40 cellular contexts compared by ENCODE assay signal in genomic region chr11:72173291-72173690, GRCh38. TPM values are rescaled to one million over a fixed set of nuclear protein-coding genes. Genes with fewer than 3 reads are reported as not detected.
"Had no signal": no experiment of that assay in that cellular context is flagged by ENCODE, and none has a peak within 500 bp of the region (broad histone marks: within the 10 kb centered on the region; RNA-seq: fewer than 3 reads in every experiment).

No MANE protein-coding gene starts in this region.

- H3K4me1 Mint-ChIP-seq: activated B cell treated with CpG ODN at 0.5 μM for 24 hours had no signal

- H3K27me3 ChIP-seq: brain microvascular endothelial cell, esophagus muscularis mucosa, foreskin keratinocyte, gastrocnemius medialis, hepatocyte had no signal

- H3K27me3 Mint-ChIP-seq: activated naive CD8-positive, alpha-beta T cell had no signal

- H3K9me3 ChIP-seq: esophagus muscularis mucosa, gastrocnemius medialis, heart left ventricle had no signal

- H3K27ac Mint-ChIP-seq: activated B cell treated with CpG ODN at 0.5 μM for 24 hours; activated CD8-positive, alpha-beta memory T cell treated with anti-CD3 and anti-CD28 coated beads, Interleukin-2, amount 10 ng/mL, durations not matched to agents 7 days and 5 days; activated CD8-positive, alpha-beta T cell treated with anti-CD3 and anti-CD28 coated beads, Interleukin-2, amount 10 ng/mL, durations not matched to agents 7 days and 5 days; activated naive CD8-positive, alpha-beta T cell; activated T-cell treated with anti-CD3 and anti-CD28 coated beads, Interleukin-2, amount 50 U/mL, for 24 hours; activated T-cell treated with anti-CD3 and anti-CD28 coated beads, Interleukin-2, amount 50 U/mL, for 72 hours; dendritic cell treated with granulocyte-macrophage colony-stimulating factor and Interleukin-4, amounts not matched to agents 40 ng/mL and 50 ng/mL, for 4 days; endodermal cell; T-helper 17 cell; T-helper 2 cell treated with Interferon-gamma antibody and Interleukin-4, amounts not matched to agents 5 μg/mL and 100 μg/mL, for 36 hours had no signal

- H3K4me3 Mint-ChIP-seq: activated B cell treated with CpG ODN at 0.5 μM for 24 hours; activated CD8-positive, alpha-beta memory T cell treated with anti-CD3 and anti-CD28 coated beads, Interleukin-2, amount 10 ng/mL, durations not matched to agents 7 days and 5 days; activated CD8-positive, alpha-beta T cell treated with anti-CD3 and anti-CD28 coated beads, Interleukin-2, amount 10 ng/mL, durations not matched to agents 7 days and 5 days; activated naive CD8-positive, alpha-beta T cell; activated T-cell treated with anti-CD3 and anti-CD28 coated beads, Interleukin-2, amount 50 U/mL, for 24 hours; activated T-cell treated with anti-CD3 and anti-CD28 coated beads, Interleukin-2, amount 50 U/mL, for 72 hours; central memory CD8-positive, alpha-beta T cell; dendritic cell treated with granulocyte-macrophage colony-stimulating factor and Interleukin-4, amounts not matched to agents 40 ng/mL and 50 ng/mL, for 4 days; endodermal cell; T-helper 17 cell; T-helper 2 cell treated with Interferon-gamma antibody and Interleukin-4, amounts not matched to agents 5 μg/mL and 100 μg/mL, for 36 hours had no signal

- H3K4me1 ChIP-seq: esophagus muscularis mucosa, gastrocnemius medialis, heart left ventricle had no signal

- H3K36me3 ChIP-seq: brain microvascular endothelial cell, esophagus muscularis mucosa, gastrocnemius medialis, heart left ventricle, WERI-Rb-1 had no signal

- H3K9me3 Mint-ChIP-seq: activated B cell treated with CpG ODN at 0.5 μM for 24 hours; activated T-cell treated with anti-CD3 and anti-CD28 coated beads, Interleukin-2, amount 50 U/mL, for 24 hours; activated T-cell treated with anti-CD3 and anti-CD28 coated beads, Interleukin-2, amount 50 U/mL, for 72 hours; central memory CD8-positive, alpha-beta T cell; dendritic cell treated with granulocyte-macrophage colony-stimulating factor and Interleukin-4, amounts not matched to agents 40 ng/mL and 50 ng/mL, for 4 days; endodermal cell; T-helper 2 cell treated with Interferon-gamma antibody and Interleukin-4, amounts not matched to agents 5 μg/mL and 100 μg/mL, for 36 hours had no signal

- FAIRE-seq: astrocyte had no signal

- H3K4me3 ChIP-seq: coronary artery, dorsolateral prefrontal cortex, esophagus muscularis mucosa, gastrocnemius medialis, heart left ventricle, hepatocyte had no signal

- H3K27ac ChIP-seq: brain microvascular endothelial cell, coronary artery, dorsolateral prefrontal cortex, esophagus muscularis mucosa, foreskin keratinocyte, gastrocnemius medialis, heart left ventricle, WERI-Rb-1 had no signal

- DNase-seq: activated B cell treated with CpG ODN at 0.5 μM for 24 hours; activated CD4-positive, alpha-beta T cell treated with anti-CD3 and anti-CD28 coated beads for 48 hours; activated CD4-positive, alpha-beta T cell treated with anti-CD3 and anti-CD28 coated beads, Interleukin-2, amount 50 U/mL, for 1 hour; activated CD4-positive, alpha-beta T cell treated with anti-CD3 and anti-CD28 coated beads, Interleukin-2, amount 50 U/mL, for 48 hours; activated CD8-positive, alpha-beta memory T cell treated with anti-CD3 and anti-CD28 coated beads, Interleukin-2, amount 10 ng/mL, durations not matched to agents 7 days and 5 days; activated CD8-positive, alpha-beta memory T cell treated with anti-CD3 and anti-CD28 coated beads, Interleukin-2, amount 50 U/mL, for 48 hours; activated CD8-positive, alpha-beta T cell treated with anti-CD3 and anti-CD28 coated beads, Interleukin-2, amount 10 ng/mL, durations not matched to agents 7 days and 5 days; activated gamma-delta T cell; activated naive CD4-positive, alpha-beta T cell; activated naive CD4-positive, alpha-beta T cell treated with anti-CD3 and anti-CD28 coated beads, Interleukin-2, amount 50 U/mL, for 16 hours; activated T-cell treated with anti-CD3 and anti-CD28 coated beads for 4 hours; activated T-cell treated with anti-CD3 and anti-CD28 coated beads, Interleukin-2, amount 50 U/mL, for 24 hours; activated T-cell treated with anti-CD3 and anti-CD28 coated beads, Interleukin-2, amount 50 U/mL, for 72 hours; amniotic stem cell; anterior cingulate cortex; brain microvascular endothelial cell; dorsolateral prefrontal cortex; effector memory CD4-positive, alpha-beta T cell; endodermal cell; erythroblast; foreskin keratinocyte; gastrocnemius medialis; glutamatergic neuron; heart left ventricle; T-helper 17 cell; T1000; WERI-Rb-1 had no signal

- ATAC-seq: activated CD4-positive, CD25-positive, alpha-beta regulatory T cell treated with anti-CD3 and anti-CD28 coated beads, Interleukin-2, amount 50 U/mL, for 24 hours; activated CD8-positive, alpha-beta memory T cell treated with anti-CD3 and anti-CD28 coated beads, Interleukin-2, amount 10 ng/mL, durations not matched to agents 7 days and 5 days; activated CD8-positive, alpha-beta T cell treated with anti-CD3 and anti-CD28 coated beads, Interleukin-2, amount 10 ng/mL, durations not matched to agents 7 days and 5 days; activated T-cell treated with anti-CD3 and anti-CD28 coated beads, Interleukin-2, amount 50 U/mL, for 72 hours; gastrocnemius medialis; heart left ventricle; T-helper 17 cell had no signal

- H3K36me3 Mint-ChIP-seq: activated CD8-positive, alpha-beta memory T cell treated with anti-CD3 and anti-CD28 coated beads, Interleukin-2, amount 10 ng/mL, durations not matched to agents 7 days and 5 days; activated naive CD8-positive, alpha-beta T cell had no signal

RNA-seq across cellular contexts. Expression of gene FOLR1, which starts 18.6 kb away (rescaled TPM):
- total RNA-seq: activated B cell treated with CpG ODN at 0.5 μM for 24 hours; activated CD8-positive, alpha-beta memory T cell treated with anti-CD3 and anti-CD28 coated beads for 36 hours; activated CD8-positive, alpha-beta memory T cell treated with anti-CD3 and anti-CD28 coated beads, Interleukin-2, amount 10 ng/mL, durations not matched to agents 7 days and 5 days; activated CD8-positive, alpha-beta T cell treated with anti-CD3 and anti-CD28 coated beads, Interleukin-2, amount 10 ng/mL, durations not matched to agents 7 days and 5 days; activated T-cell treated with anti-CD3 and anti-CD28 coated beads, Interleukin-2, amount 50 U/mL, for 72 hours; foreskin keratinocyte; gastrocnemius medialis; T-helper 17 cell had no signal
- polyA plus RNA-seq: foreskin keratinocyte had no signal

RNA-seq across cellular contexts. Expression of gene FOLR3, which starts 37.8 kb away (rescaled TPM):
- total RNA-seq: activated B cell treated with CpG ODN at 0.5 μM for 24 hours; activated CD8-positive, alpha-beta memory T cell treated with anti-CD3 and anti-CD28 coated beads for 36 hours; activated CD8-positive, alpha-beta memory T cell treated with anti-CD3 and anti-CD28 coated beads, Interleukin-2, amount 10 ng/mL, durations not matched to agents 7 days and 5 days; activated CD8-positive, alpha-beta T cell treated with anti-CD3 and anti-CD28 coated beads, Interleukin-2, amount 10 ng/mL, durations not matched to agents 7 days and 5 days; activated T-cell treated with anti-CD3 and anti-CD28 coated beads, Interleukin-2, amount 50 U/mL, for 72 hours; astrocyte; cardiac septum; cerebellum; endodermal cell; hepatocyte had no signal
- polyA plus RNA-seq: hepatocyte had no signal

RNA-seq across cellular contexts. Expression of gene FOLR2, which starts 43.3 kb away (rescaled TPM):
- total RNA-seq: activated CD8-positive, alpha-beta memory T cell treated with anti-CD3 and anti-CD28 coated beads for 36 hours; activated CD8-positive, alpha-beta memory T cell treated with anti-CD3 and anti-CD28 coated beads, Interleukin-2, amount 10 ng/mL, durations not matched to agents 7 days and 5 days; activated CD8-positive, alpha-beta T cell treated with anti-CD3 and anti-CD28 coated beads, Interleukin-2, amount 10 ng/mL, durations not matched to agents 7 days and 5 days; activated T-cell treated with anti-CD3 and anti-CD28 coated beads, Interleukin-2, amount 50 U/mL, for 72 hours; astrocyte; bronchial epithelial cell; endodermal cell; foreskin keratinocyte; T-helper 17 cell had no signal
- polyA plus RNA-seq: foreskin keratinocyte had no signal
